35 cellular contexts compared by ENCODE assay signal in the genomic region with DNA sequence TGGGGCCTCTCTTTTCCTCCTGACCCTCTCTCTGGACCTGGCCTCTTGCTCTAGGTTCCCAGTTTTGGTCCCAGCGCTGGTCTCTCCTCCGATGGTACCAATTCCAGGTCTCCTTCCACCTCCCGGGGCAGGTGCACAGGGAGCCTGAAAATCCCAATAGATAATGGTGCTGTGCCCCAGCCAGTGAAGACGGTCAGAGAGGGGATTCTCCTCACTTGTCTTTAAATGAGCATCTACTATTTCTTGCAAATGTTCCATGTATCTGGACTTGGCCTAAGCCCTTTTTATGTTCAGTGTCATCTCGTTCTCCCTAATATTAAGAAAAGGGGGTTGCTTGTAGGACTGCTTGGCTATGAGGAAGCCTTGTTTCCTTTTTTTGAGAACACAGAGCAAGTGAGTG. TPM values are rescaled to one million over a fixed set of nuclear protein-coding genes. Genes with fewer than 3 reads are reported as not detected.
"Had no signal": no experiment of that assay in that cellular context is flagged by ENCODE, and none has a peak within 500 bp of the region (broad histone marks: within the 10 kb centered on the region; RNA-seq: fewer than 3 reads in every experiment).

No MANE protein-coding gene starts in this region.

- H3K27ac ChIP-seq: WERI-Rb-1 had no signal

- H3K4me3 ChIP-seq: MG63 had no signal

- H3K27ac Mint-ChIP-seq: activated CD8-positive, alpha-beta T cell treated with anti-CD3 and anti-CD28 coated beads, Interleukin-2, amount 10 ng/mL, durations not matched to agents 7 days and 5 days; activated naive CD4-positive, alpha-beta T cell treated with anti-CD3 and anti-CD28 coated beads for 36 hours; activated naive CD8-positive, alpha-beta T cell; activated naive CD8-positive, alpha-beta T cell treated with anti-CD3 and anti-CD28 coated beads, Interleukin-2, amount 50 U/mL, for 24 hours; activated T-helper 1 cell treated with anti-CD3 and anti-CD28 coated beads, Interleukin-12 subunit alpha, Interleukin-12 subunit beta, Interleukin-2, Interleukin-4 antibody, amounts not matched to agents 30 ng/mL and 10 ng/mL and 1 ng/mL, durations not matched to agents 14 hours and 24 hours and 36 hours; brain had no signal

- H3K4me1 Mint-ChIP-seq: brain had no signal

- H3K9me3 Mint-ChIP-seq: activated naive CD4-positive, alpha-beta T cell treated with anti-CD3 and anti-CD28 coated beads for 36 hours; activated naive CD8-positive, alpha-beta T cell treated with anti-CD3 and anti-CD28 coated beads, Interleukin-2, amount 50 U/mL, for 24 hours; activated T-cell treated with anti-CD3 and anti-CD28 coated beads, Interleukin-2, amount 50 U/mL, for 4 hours; activated T-helper 1 cell treated with anti-CD3 and anti-CD28 coated beads, Interleukin-12 subunit alpha, Interleukin-12 subunit beta, Interleukin-2, Interleukin-4 antibody, amounts not matched to agents 30 ng/mL and 10 ng/mL and 1 ng/mL, durations not matched to agents 14 hours and 24 hours and 36 hours; brain had no signal

- H3K4me3 Mint-ChIP-seq: activated CD8-positive, alpha-beta T cell treated with anti-CD3 and anti-CD28 coated beads, Interleukin-2, amount 10 ng/mL, durations not matched to agents 7 days and 5 days; activated naive CD4-positive, alpha-beta T cell treated with anti-CD3 and anti-CD28 coated beads for 36 hours; activated naive CD8-positive, alpha-beta T cell; activated naive CD8-positive, alpha-beta T cell treated with anti-CD3 and anti-CD28 coated beads, Interleukin-2, amount 50 U/mL, for 24 hours; activated T-cell treated with anti-CD3 and anti-CD28 coated beads, Interleukin-2, amount 50 U/mL, for 4 hours; activated T-helper 1 cell treated with anti-CD3 and anti-CD28 coated beads, Interleukin-12 subunit alpha, Interleukin-12 subunit beta, Interleukin-2, Interleukin-4 antibody, amounts not matched to agents 30 ng/mL and 10 ng/mL and 1 ng/mL, durations not matched to agents 14 hours and 24 hours and 36 hours; brain had no signal

- H3K27me3 Mint-ChIP-seq: activated naive CD8-positive, alpha-beta T cell treated with anti-CD3 and anti-CD28 coated beads, Interleukin-2, amount 50 U/mL, for 24 hours had no signal

- DNase-seq: activated CD4-positive, alpha-beta T cell treated with anti-CD3 and anti-CD28 coated beads for 1 hour; activated CD4-positive, alpha-beta T cell treated with anti-CD3 and anti-CD28 coated beads for 48 hours; activated CD4-positive, alpha-beta T cell treated with anti-CD3 and anti-CD28 coated beads, Interleukin-2, amount 50 U/mL, for 48 hours; activated CD4-positive, CD25-positive, alpha-beta regulatory T cell; activated CD8-positive, alpha-beta T cell treated with anti-CD3 and anti-CD28 coated beads, Interleukin-2, amount 10 ng/mL, durations not matched to agents 7 days and 5 days; activated gamma-delta T cell treated with Interleukin-2 at 50 U/mL for 16 hours; activated naive CD4-positive, alpha-beta T cell treated with anti-CD3 and anti-CD28 coated beads for 36 hours; activated naive CD8-positive, alpha-beta T cell treated with anti-CD3 and anti-CD28 coated beads, Interleukin-2, amount 50 U/mL, for 24 hours; activated T-cell treated with anti-CD3 and anti-CD28 coated beads for 4 hours; activated T-cell treated with anti-CD3 and anti-CD28 coated beads, Interleukin-2, amount 50 U/mL, for 4 hours; anterior cingulate cortex; caudate nucleus; Kasumi-1; KG1; MG63; NCI-H1048; NCI-H146; NCI-H187; NCI-H2029 treated with DMSO at 0.1 percent for 48 hours; NCI-H2107; NCI-H2171; NCI-H510A; NCI-H526; NCI-H748 treated with DMSO at 0.1 percent for 48 hours; NK-92 treated with Interleukin-12 subunit alpha and Interleukin-12 subunit beta, amount 100 ng/mL, for 24 hours; OCI-M1; SW 1271; T-helper 1 cell; T-helper 2 cell; T-helper 9 cell; WERI-Rb-1 had no signal

- H3K36me3 Mint-ChIP-seq: activated naive CD8-positive, alpha-beta T cell; brain had no signal

- ATAC-seq: activated CD8-positive, alpha-beta T cell treated with anti-CD3 and anti-CD28 coated beads, Interleukin-2, amount 10 ng/mL, durations not matched to agents 7 days and 5 days; activated naive CD8-positive, alpha-beta T cell treated with anti-CD3 and anti-CD28 coated beads, Interleukin-2, amount 50 U/mL, for 24 hours; activated T-cell treated with anti-CD3 and anti-CD28 coated beads, Interleukin-2, amount 50 U/mL, for 4 hours had no signal

- H3K27me3 ChIP-seq: MG63 had no signal

RNA-seq across cellular contexts. Expression of a gene that starts 0.4 kb away (rescaled TPM):
- total RNA-seq: activated CD8-positive, alpha-beta T cell treated with anti-CD3 and anti-CD28 coated beads, Interleukin-2, amount 10 ng/mL, durations not matched to agents 7 days and 5 days; activated naive CD4-positive, alpha-beta T cell treated with anti-CD3 and anti-CD28 coated beads for 36 hours; activated T-helper 1 cell treated with anti-CD3 and anti-CD28 coated beads, Interleukin-12 subunit alpha, Interleukin-12 subunit beta, Interleukin-2, Interleukin-4 antibody, amounts not matched to agents 30 ng/mL and 10 ng/mL and 1 ng/mL, durations not matched to agents 14 hours and 24 hours and 36 hours; bronchial epithelial cell had no signal

RNA-seq across cellular contexts. Expression of a gene that starts 24.3 kb away (rescaled TPM):
- total RNA-seq: bronchial epithelial cell had no signal
